In the genomic region with DNA sequence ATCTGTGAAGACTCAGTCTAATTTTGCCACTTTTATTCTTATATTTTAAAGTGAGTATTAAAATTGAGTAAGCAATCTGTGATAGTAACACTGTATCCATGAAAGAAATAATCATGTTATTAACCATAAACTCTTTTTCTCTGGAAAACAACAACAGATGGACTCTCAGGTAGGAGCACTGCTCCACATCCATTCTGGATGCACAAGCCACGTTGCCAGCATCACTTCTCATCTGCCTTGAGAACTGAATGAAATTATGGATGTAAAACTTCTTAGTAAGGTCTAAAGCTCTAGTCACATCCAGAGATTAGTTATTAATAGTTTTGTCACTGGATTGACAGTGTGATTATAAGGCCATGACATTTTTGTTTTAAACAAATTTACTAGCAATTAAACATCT, we compare ENCODE assay signal across 16 cellular contexts.
A peak's percentile ranks its signal among the peaks of the same experiment; 100 is the strongest.
DNase-seq lines count a peak whose midpoint lies in the region; ATAC-seq, FAIRE-seq and TF ChIP-seq lines count a peak whose summit lies in the region.
"Had no signal": no experiment of that assay in that cellular context is flagged by ENCODE, and none has a peak within 500 bp of the region (broad histone marks: within the 10 kb centered on the region; RNA-seq: fewer than 3 reads in every experiment).

No MANE protein-coding gene starts in this region.

- H3K9me3 ChIP-seq in kidney (ENCODE audit: control insufficient read depth in 1 of 2, low read length in 2 of 2), result no peaks in the 10 kb centered on the region

- no peak overlapping the region for H3K9ac ChIP-seq in kidney (ENCODE audit: low read length in 2 of 2)
- H3K9ac ChIP-seq: BLaER1, GM23248 had no signal

- DNase-seq in D721Med (ENCODE audit: insufficient read length, low spot score), result no peak
- peak; percentile 91 for DNase-seq in G401 (ENCODE audit: low spot score)
- peak; percentile 86 for DNase-seq in NCI-H2171 treated with DMSO at 0.1 percent for 48 hours (lab: John Stamatoyannopoulos, UW)
- peak; percentile 71 for DNase-seq in cerebellum (ENCODE audit: low spot score)
- no peak for DNase-seq in NCI-H510A treated with DMSO at 0.1 percent for 48 hours (lab: John Stamatoyannopoulos, UW)
- no peak for DNase-seq in kidney
- DNase-seq in Right ventricle myocardium inferior (ENCODE audit: missing footprints), result no peak
- DNase-seq: 8988T; CD4-positive, alpha-beta memory T cell; GDM1; GM23248; HCEC 1CT had no signal

- in situ Hi-C loops in G401 (cut with HindIII; ENCODE audit: low sequenced_read_pairs), result no loop called here

- intact Hi-C loops in kidney (cut with DNase I), result no loop called here
- intact Hi-C loops in Right ventricle myocardium inferior (cut with DNase I), result no loop called here

- H3K27ac ChIP-seq in kidney (ENCODE audit: low read depth in 2 of 2, low read length in 2 of 2), result no peak overlapping the region
- H3K27ac ChIP-seq: BLaER1, GM23248 had no signal

- no peaks in the 10 kb centered on the region for H3K4me1 ChIP-seq in kidney (ENCODE audit: control insufficient read depth in 1 of 2, insufficient read depth in 1 of 2, low read depth in 1 of 2, low read length in 2 of 2)
- H3K4me1 ChIP-seq: BLaER1 had no signal

- H3K4me3 ChIP-seq in kidney (ENCODE audit: low read length in 2 of 2), result no peak overlapping the region
- H3K4me3 ChIP-seq: BLaER1, GM23248 had no signal

- peak; percentile 69 for FAIRE-seq in D721Med (lab: Jason Lieb, UNC)
- FAIRE-seq in kidney (lab: Jason Lieb, UNC), result no peak
- FAIRE-seq: GM12892, GM18507, HepG2 had no signal

- no peak for TF ChIP-seq CTCF in D721Med (IDR thresholded peaks at IDR 0.05; ENCODE audit: insufficient read depth, missing control alignments)
- TF ChIP-seq CTCF in kidney (IDR thresholded peaks at IDR 0.05; ENCODE audit: borderline replicate concordance, extremely low read depth, insufficient read depth), result no peak

- ATAC-seq in Right ventricle myocardium inferior, result no peak
- ATAC-seq: HepG2 had no signal

- no peaks in the 10 kb centered on the region for H3K36me3 ChIP-seq in kidney (ENCODE audit: control insufficient read depth in 1 of 2, insufficient read depth in 2 of 2, low read length in 2 of 2)
- H3K36me3 ChIP-seq: BLaER1 had no signal

Comparison
In these comparisons a context has a peak if more than half of its experiments do, and no peak if none do; other contexts are left out.
1. DNase-seq: peak in G401 (single experiment), NCI-H2171 treated with DMSO at 0.1 percent for 48 hours (single experiment) and cerebellum (single experiment); none in D721Med (single experiment), NCI-H510A treated with DMSO at 0.1 percent for 48 hours (single experiment), kidney (single experiment) and Right ventricle myocardium inferior (single experiment).